In genomic region chr1:38578444-38578951, GRCh38 we compare ENCODE assay signal across 8 cellular contexts.
DNase-seq lines count a peak whose midpoint lies in the region; ATAC-seq and TF ChIP-seq lines count a peak whose summit lies in the region.
"Had no signal": no experiment of that assay in that cellular context is flagged by ENCODE, and none has a peak within 500 bp of the region (broad histone marks: within the 10 kb centered on the region; RNA-seq: fewer than 3 reads in every experiment).

No MANE protein-coding gene starts in this region.

- H3K27ac Mint-ChIP-seq in GM23338 (no peak overlapping the region), brain (peak overlapping the region in 2 of 5 experiments; percentile 15 to 77)
- H3K27ac Mint-ChIP-seq in naive thymus-derived CD8-positive, alpha-beta T cell: no peak overlapping the region

- H3K36me3 Mint-ChIP-seq in GM23338 (ENCODE audit: low read depth) (no peaks in the 10 kb centered on the region; the same call in 2 of the 3 replicates), brain (no peaks in the 10 kb centered on the region)
- H3K36me3 Mint-ChIP-seq in naive thymus-derived CD8-positive, alpha-beta T cell: peaks cover 0 to 4% (median 0%) of the 10 kb centered on the region in 3 donors

- H3K4me3 ChIP-seq in GM23338: peak overlapping the region; percentile 56

- H3K4me1 Mint-ChIP-seq in GM23338 (peaks cover 28% of the 10 kb centered on the region), brain (peaks cover 31% of the 10 kb centered on the region)
- H3K4me1 Mint-ChIP-seq in naive thymus-derived CD8-positive, alpha-beta T cell: peaks cover 4 to 19% (median 12%) of the 10 kb centered on the region in 4 donors

- no peaks in the 10 kb centered on the region for H3K79me2 ChIP-seq in GM23338 (replicated peaks; ENCODE audit: insufficient read depth)

- H3K4me3 Mint-ChIP-seq in GM23338 (peak overlapping the region; percentile 81), brain (peak overlapping the region; percentile 75 to 85 (median 77))
- peak overlapping the region; percentile 55 to 80 (median 71) for H3K4me3 Mint-ChIP-seq in naive thymus-derived CD8-positive, alpha-beta T cell

- H3K27me3 Mint-ChIP-seq in GM23338 (ENCODE audit: insufficient read depth, low read depth, poor library complexity) (peaks cover 37% of the 10 kb centered on the region), brain (peaks cover 64% of the 10 kb centered on the region)
- H3K27me3 Mint-ChIP-seq in naive thymus-derived CD8-positive, alpha-beta T cell: peaks cover 22 to 63% (median 47%) of the 10 kb centered on the region in 5 donors

- H3F3A ChIP-seq in GM23338 (replicated peaks; ENCODE audit: low read depth): peaks cover 7% of the 10 kb centered on the region; the same call in 1 of the 2 replicates

- H3K9me3 Mint-ChIP-seq in GM23338: peaks cover 7% of the 10 kb centered on the region; the same call in 1 of the 3 replicates
- peaks cover 5 to 18% (median 11%) of the 10 kb centered on the region in 5 experiments for H3K9me3 Mint-ChIP-seq in brain
- no peaks in the 10 kb centered on the region for H3K9me3 Mint-ChIP-seq in naive thymus-derived CD8-positive, alpha-beta T cell

- DNase-seq in DMS153 (lab: John Stamatoyannopoulos, UW) (peak; percentile 38), GM23338 (ENCODE audit: low spot score) (peak; percentile 75), GF-D8 (lab: John Stamatoyannopoulos, UW) (no peak), NCI-H1436 treated with DMSO at 0.1 percent for 48 hours (lab: John Stamatoyannopoulos, UW) (no peak)
- DNase-seq in naive thymus-derived CD8-positive, alpha-beta T cell: no peak
- DNase-seq: stimulated activated CD4-positive, alpha-beta T cell treated with anti-CD3 and anti-CD28 coated beads, Interleukin-4, amount 100 ng/mL, for 24 hours had no signal

- no peaks in the 10 kb centered on the region for H4K20me1 ChIP-seq in GM23338 (replicated peaks; ENCODE audit: insufficient read depth)

- POLR2A ChIA-PET in naive thymus-derived CD8-positive, alpha-beta T cell (lab: Charles Lee): no interaction called here

- no peak overlapping the region for H3K27ac ChIP-seq in GM23338 (ENCODE audit: low read depth)

- peak; percentile 83 for ATAC-seq in GM23338
- peak; percentile 47 to 49 for ATAC-seq in naive thymus-derived CD8-positive, alpha-beta T cell
- no peak for ATAC-seq in GM21526 (IDR thresholded peaks at IDR 0.05; ENCODE audit: low FRiP score, unreplicated experiment)

- H3K27me3 ChIP-seq in GM23338 (ENCODE audit: insufficient read depth): peaks cover 45% of the 10 kb centered on the region

- peak overlapping the region; percentile 82 for H3K4me2 ChIP-seq in GM23338

- peaks cover 29% of the 10 kb centered on the region for H3K4me1 ChIP-seq in GM23338 (ENCODE audit: insufficient read depth)

- no peak for TF ChIP-seq CTCF in GM23338 (conservative IDR thresholded peaks at IDR 0.05; ENCODE audit: low read depth in 2 of 2)
- no peak for TF ChIP-seq CTCF in brain (conservative IDR thresholded peaks at IDR 0.05)

- H3K9me2 ChIP-seq in GM23338 (ENCODE audit: insufficient read depth): 0 out of 2 replicates have a peak, but pooled peaks cover 3% of the 10 kb centered on the region

- no peaks in the 10 kb centered on the region for H3K36me3 ChIP-seq in GM23338 (ENCODE audit: insufficient read depth)

- H2AFZ ChIP-seq in GM23338: peak overlapping the region; percentile 98

TF ChIP-seq in GM23338, 12 proteins besides CTCF, POLR2A, EP300 and RAD21 (continues in another document):
- no peak for TF ChIP-seq ETS1 (IDR thresholded peaks at IDR 0.05)
- TF ChIP-seq ZNF462 (CRISPR knock-in tag; IDR thresholded peaks at IDR 0.05): no peak
- TF ChIP-seq ZNF114 (CRISPR knock-in tag; IDR thresholded peaks at IDR 0.05): no peak
- TF ChIP-seq ZNF331 (CRISPR knock-in tag; IDR thresholded peaks at IDR 0.05; ENCODE audit: low read depth): no peak
- TF ChIP-seq NANOG (IDR thresholded peaks at IDR 0.05; ENCODE audit: borderline replicate concordance): no peak
- TF ChIP-seq JUNB (IDR thresholded peaks at IDR 0.05; ENCODE audit: unreplicated experiment): no peak
- no peak for TF ChIP-seq CREB1 (CRISPR knock-in tag; IDR thresholded peaks at IDR 0.05; ENCODE audit: low read depth)
- no peak for TF ChIP-seq STAT1 (IDR thresholded peaks at IDR 0.05; ENCODE audit: unreplicated experiment)

Comparison
In these comparisons a context has a peak if more than half of its experiments do, and no peak if none do; other contexts are left out.
1. DNase-seq: peak in DMS153 (single experiment) and GM23338 (single experiment); none in naive thymus-derived CD8-positive, alpha-beta T cell (0 of 10), GF-D8 (single experiment) and NCI-H1436 treated with DMSO at 0.1 percent for 48 hours (single experiment).
2. Peak in every context shown above with its lines, with median percentiles within 50 percentile points of each other: H3K4me3 Mint-ChIP-seq.